In the genomic region with DNA sequence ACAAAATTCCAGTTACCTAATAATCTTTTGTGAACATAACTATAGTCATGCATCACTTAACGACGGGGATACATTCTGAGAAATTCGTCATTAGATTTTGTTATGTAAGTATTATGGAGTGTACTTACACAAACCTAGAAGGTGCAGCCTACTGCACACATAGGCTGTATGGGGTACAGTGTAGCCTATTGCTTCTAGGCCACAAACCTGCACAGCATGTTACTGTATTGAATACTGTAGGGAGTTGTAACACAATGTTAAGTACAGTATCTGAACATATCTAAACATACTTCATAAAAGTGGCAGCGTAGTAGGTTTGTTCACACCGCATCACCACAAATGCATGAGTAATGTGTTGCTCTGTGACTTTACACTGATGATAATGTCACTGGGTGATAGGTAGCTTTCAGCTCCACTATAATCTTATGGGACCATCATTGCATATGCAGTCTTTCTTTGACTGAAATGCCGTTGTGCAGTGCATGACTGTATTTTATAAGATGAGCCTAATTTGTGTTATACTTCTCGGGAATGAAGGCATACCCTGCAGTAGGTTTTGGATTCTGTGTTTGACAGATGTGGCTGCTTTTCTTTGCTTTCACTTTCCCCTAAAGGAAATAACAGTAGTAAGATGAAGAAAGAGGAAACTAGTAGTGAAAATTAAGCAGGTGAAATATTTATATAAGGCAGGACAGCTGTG, we compare ENCODE assay signal across 13 cellular contexts.
DNase-seq lines count a peak whose midpoint lies in the region; ATAC-seq, FAIRE-seq and TF ChIP-seq lines count a peak whose summit lies in the region.
"Had no signal": no experiment of that assay in that cellular context is flagged by ENCODE, and none has a peak within 500 bp of the region (broad histone marks: within the 10 kb centered on the region; RNA-seq: fewer than 3 reads in every experiment).

No MANE protein-coding gene starts in this region.

- intact Hi-C loops in tibial artery (cut with DNase I; ENCODE audit: low total_unique reads) = no loop called here

- ATAC-seq in GM19455 (IDR thresholded peaks at IDR 0.05; ENCODE audit: unreplicated experiment) (peak; percentile 81), HG03108 (IDR thresholded peaks at IDR 0.05; ENCODE audit: unreplicated experiment) (peak; percentile 68), HG03469 (IDR thresholded peaks at IDR 0.05; ENCODE audit: unreplicated experiment) (no peak)
- ATAC-seq in activated T-cell treated with anti-CD3 and anti-CD28 coated beads, Interleukin-2, amount 50 U/mL, for 72 hours (replicated peaks in 1 of 2) = peak; percentile 92 to 94
- ATAC-seq: heart left ventricle had no signal

- DNase-seq in GM12891 (ENCODE audit: insufficient read length, low spot score) = peak; percentile 20
- peak in 1 of 2 donors; percentile 12 for DNase-seq in activated T-cell treated with anti-CD3 and anti-CD28 coated beads, Interleukin-2, amount 50 U/mL, for 72 hours
- DNase-seq in putamen (ENCODE audit: low spot score) = no peak
- no peak for DNase-seq in NCI-H2107 (lab: John Stamatoyannopoulos, UW)
- no peak for DNase-seq in tibial artery
- DNase-seq: anterior cingulate cortex, EL, heart left ventricle, retina had no signal

- H3K27me3 Mint-ChIP-seq in activated T-cell treated with anti-CD3 and anti-CD28 coated beads, Interleukin-2, amount 50 U/mL, for 72 hours (ENCODE audit: low read depth) = no peaks in the 10 kb centered on the region

- peaks cover 1 to 11% of the 10 kb centered on the region in 2 donors for H3K36me3 Mint-ChIP-seq in activated T-cell treated with anti-CD3 and anti-CD28 coated beads, Interleukin-2, amount 50 U/mL, for 72 hours (ENCODE audit: insufficient read depth in 2 of 2)

- peaks cover 44% of the 10 kb centered on the region for H3K4me1 Mint-ChIP-seq in activated T-cell treated with anti-CD3 and anti-CD28 coated beads, Interleukin-2, amount 50 U/mL, for 72 hours (ENCODE audit: low read depth)

- H3K9me3 Mint-ChIP-seq in activated T-cell treated with anti-CD3 and anti-CD28 coated beads, Interleukin-2, amount 50 U/mL, for 72 hours = peaks cover 0 to 1% of the 10 kb centered on the region in 2 donors

- no peaks in the 10 kb centered on the region for H3K9me3 ChIP-seq in tibial artery
- H3K9me3 ChIP-seq: heart left ventricle, SJSA1 had no signal

- peak overlapping the region; percentile 7 for H3K27ac Mint-ChIP-seq in activated T-cell treated with anti-CD3 and anti-CD28 coated beads, Interleukin-2, amount 50 U/mL, for 72 hours

- H3K27ac ChIP-seq in tibial artery = no peak overlapping the region
- H3K27ac ChIP-seq: heart left ventricle, SJSA1 had no signal

- no peak for TF ChIP-seq POLR2A in GM12891 (IDR thresholded peaks at IDR 0.05; ENCODE audit: low read depth, low read length)

- no peak for TF ChIP-seq CTCF in tibial artery (IDR thresholded peaks at IDR 0.05)

- H3K4me3 Mint-ChIP-seq in activated T-cell treated with anti-CD3 and anti-CD28 coated beads, Interleukin-2, amount 50 U/mL, for 72 hours = peak overlapping the region; percentile 43 to 80

- FAIRE-seq in GM12891 (lab: Jason Lieb, UNC) = peak; percentile 92

- no peaks in the 10 kb centered on the region for H3K4me1 ChIP-seq in tibial artery
- H3K4me1 ChIP-seq: SJSA1 had no signal

- peaks cover 0 to 4% (median 3%) of the 10 kb centered on the region in 3 donors for H3K36me3 ChIP-seq in tibial artery
- H3K36me3 ChIP-seq: heart left ventricle, SJSA1 had no signal

- H3K4me3 ChIP-seq in tibial artery = no peak overlapping the region
- H3K4me3 ChIP-seq: heart left ventricle, SJSA1 had no signal

- H3K27me3 ChIP-seq in tibial artery = no peaks in the 10 kb centered on the region
- H3K27me3 ChIP-seq: heart left ventricle, SJSA1 had no signal

TF ChIP-seq in GM12891, 5 proteins besides CTCF, POLR2A, EP300 and RAD21:
- TF ChIP-seq PAX5 (IDR thresholded peaks at IDR 0.05; ENCODE audit: insufficient read depth, low read length, severe bottlenecking) (no peak), POU2F2 (IDR thresholded peaks at IDR 0.05; ENCODE audit: low read depth, low read length) (no peak), SPI1 (IDR thresholded peaks at IDR 0.05; ENCODE audit: low read depth, low read length) (no peak), POLR2AphosphoS5 (IDR thresholded peaks at IDR 0.05; ENCODE audit: low read depth, low read length) (no peak), TAF1 (IDR thresholded peaks at IDR 0.05; ENCODE audit: low read depth, low read length) (no peak)
